Comparison of ENCODE assay signal across 20 cellular contexts in the genomic region with DNA sequence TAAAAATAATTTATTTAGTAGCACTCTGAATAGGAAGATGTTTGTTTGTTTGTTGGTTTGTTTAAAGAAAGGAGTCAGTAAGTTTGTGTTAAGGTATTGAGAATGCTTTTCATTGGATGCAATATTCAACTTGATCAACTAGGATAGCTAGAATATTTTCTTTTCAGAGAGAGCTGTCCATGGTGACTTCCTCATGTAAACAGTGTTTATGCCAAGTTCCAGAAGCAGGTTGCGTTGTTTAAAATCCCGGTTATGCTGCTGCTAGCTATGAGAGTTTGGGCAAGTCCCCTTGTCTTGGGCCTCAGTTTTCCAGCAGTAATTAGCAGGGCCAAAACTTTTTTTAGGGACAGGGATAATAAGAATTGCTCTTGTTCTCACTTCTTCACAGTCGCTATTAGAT.
"Had no signal": no experiment of that assay in that cellular context is flagged by ENCODE, and none has a peak within 500 bp of the region (broad histone marks: within the 10 kb centered on the region; RNA-seq: fewer than 3 reads in every experiment).

No MANE protein-coding gene starts in this region.

- H3K4me3 ChIP-seq: coronary artery, esophagus muscularis mucosa, gastrocnemius medialis, heart right ventricle, left lung, lower lobe of right lung had no signal

- H3K4me1 Mint-ChIP-seq: mesothelial cell of epicardium; naive thymus-derived CD4-positive, alpha-beta T cell had no signal

- H3K4me1 ChIP-seq: esophagus muscularis mucosa, gastrocnemius medialis, heart right ventricle, left lung, lower lobe of right lung had no signal

- H3K27ac ChIP-seq: coronary artery, dorsolateral prefrontal cortex, esophagus muscularis mucosa, gastrocnemius medialis, heart right ventricle, left lung, lower lobe of right lung had no signal

- ATAC-seq: gastrocnemius medialis; heart right ventricle; left cardiac atrium; left lung; left ventricle myocardium superior; lower lobe of right lung; naive thymus-derived CD4-positive, alpha-beta T cell had no signal

- H3K4me3 Mint-ChIP-seq: mesothelial cell of epicardium; naive thymus-derived CD4-positive, alpha-beta T cell had no signal

- H3K27me3 Mint-ChIP-seq: naive thymus-derived CD4-positive, alpha-beta T cell had no signal

- H3K36me3 Mint-ChIP-seq: mesothelial cell of epicardium; naive thymus-derived CD4-positive, alpha-beta T cell had no signal

- H3K27ac Mint-ChIP-seq: mesothelial cell of epicardium; naive thymus-derived CD4-positive, alpha-beta T cell had no signal

- H3K36me3 ChIP-seq: esophagus muscularis mucosa, gastrocnemius medialis, heart right ventricle, left lung, lower lobe of right lung had no signal

- DNase-seq: dermis blood vessel endothelial cell; dorsolateral prefrontal cortex; effector CD4-positive, alpha-beta T cell; effector memory CD4-positive, alpha-beta T cell; foreskin fibroblast; foreskin melanocyte; gastrocnemius medialis; glutamatergic neuron; head of caudate nucleus; heart right ventricle; hippocampal formation; left cardiac atrium; left lung; left ventricle myocardium superior; lower lobe of right lung; mesenchymal stem cell; naive thymus-derived CD4-positive, alpha-beta T cell had no signal

- H3K27me3 ChIP-seq: dorsolateral prefrontal cortex, esophagus muscularis mucosa, gastrocnemius medialis, heart right ventricle, left lung had no signal

- H3K9me3 Mint-ChIP-seq: mesothelial cell of epicardium had no signal

- H3K9me3 ChIP-seq: esophagus muscularis mucosa, gastrocnemius medialis, left lung, lower lobe of right lung had no signal
